In the genomic region with DNA sequence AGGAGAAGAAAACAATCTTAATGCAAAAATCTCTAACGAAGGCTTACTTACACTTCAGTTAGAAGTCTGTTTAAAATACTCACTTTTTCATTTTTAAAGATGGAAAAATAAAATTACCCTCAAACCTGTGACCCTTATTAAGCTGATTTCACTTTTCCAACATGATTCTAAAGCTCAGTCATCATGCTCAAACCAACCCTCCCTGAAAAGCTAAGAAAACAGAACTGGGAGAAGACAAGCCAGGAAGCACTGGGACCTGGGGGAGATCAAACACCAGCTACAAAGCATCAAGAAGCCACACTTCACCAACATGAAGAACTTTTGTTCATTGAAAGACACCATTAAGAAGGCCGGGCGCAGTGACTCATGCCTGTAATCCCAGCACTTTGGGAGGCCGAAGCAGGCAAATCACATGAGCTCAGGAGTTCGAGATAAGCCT, we compare ENCODE assay signal across 9 cellular contexts.
DNase-seq lines count a peak whose midpoint lies in the region; ATAC-seq and TF ChIP-seq lines count a peak whose summit lies in the region.
"Had no signal": no experiment of that assay in that cellular context is flagged by ENCODE, and none has a peak within 500 bp of the region (broad histone marks: within the 10 kb centered on the region; RNA-seq: fewer than 3 reads in every experiment).

No MANE protein-coding gene starts in this region.

- no peak for ATAC-seq in GM21390 (IDR thresholded peaks at IDR 0.05; ENCODE audit: unreplicated experiment)

- H3K9me3 ChIP-seq in OCI-LY7 (ENCODE audit: low read length) (no peaks in the 10 kb centered on the region), sigmoid colon (no peaks in the 10 kb centered on the region)

- H4K20me1 ChIP-seq in OCI-LY7 (ENCODE audit: insufficient read depth, low read length), result no peaks in the 10 kb centered on the region

- no peak for TF ChIP-seq CTCF in OCI-LY7 (conservative IDR thresholded peaks at IDR 0.05; ENCODE audit: low read length)
- TF ChIP-seq CTCF in sigmoid colon (IDR thresholded peaks at IDR 0.05), result no peak

- H3K9me2 ChIP-seq in OCI-LY7 (ENCODE audit: insufficient read depth, low read length), result no peaks in the 10 kb centered on the region

- peak overlapping the region; percentile 30; the same call in 1 of the 2 replicates for H3K4me2 ChIP-seq in OCI-LY7 (ENCODE audit: low read length)

- H3K27me3 Mint-ChIP-seq in activated CD4-positive, alpha-beta memory T cell treated with anti-CD3 and anti-CD28 coated beads for 36 hours, result no peaks in the 10 kb centered on the region
- H3K27me3 Mint-ChIP-seq: memory B cell had no signal

- 53 to 56% methylated on average over 5 of the region's 5 CpGs for WGBS in sigmoid colon, 2 donors

- H3K27ac ChIP-seq in OCI-LY7 (ENCODE audit: low read depth, low read length, poor library complexity, severe bottlenecking) (peak overlapping the region; percentile 43), sigmoid colon (peak overlapping the region; percentile 73 to 82 (median 76))

- no peaks in the 10 kb centered on the region for H3K79me2 ChIP-seq in OCI-LY7 (ENCODE audit: insufficient read depth, low read depth, low read length)

- H3K4me3 ChIP-seq in OCI-LY7 (ENCODE audit: low read depth, low read length, poor library complexity, severe bottlenecking) (no peak overlapping the region), sigmoid colon (no peak overlapping the region)

- DNase-seq in ELR (ENCODE audit: low read depth) (peak; percentile 21), OCI-LY7 (ENCODE audit: low spot score) (no peak), fibroblast of peridontal ligament (ENCODE audit: extremely low read depth) (peak; percentile 45), sigmoid colon (no peak), GOT3 (lab: John Stamatoyannopoulos, UW) (no peak)
- no peak for DNase-seq in activated CD4-positive, alpha-beta memory T cell treated with anti-CD3 and anti-CD28 coated beads for 36 hours
- DNase-seq in stimulated activated CD4-positive, alpha-beta T cell treated with anti-CD3 and anti-CD28 coated beads, Interleukin-12 subunit alpha, Interleukin-12 subunit beta, amount 100 ng/mL, for 4 hours, result no peak

- H3K27me3 ChIP-seq in sigmoid colon, result no peaks in the 10 kb centered on the region

- peaks cover 3% of the 10 kb centered on the region for H3K9me3 Mint-ChIP-seq in activated CD4-positive, alpha-beta memory T cell treated with anti-CD3 and anti-CD28 coated beads for 36 hours

- H3K36me3 ChIP-seq in OCI-LY7 (ENCODE audit: insufficient read depth, low read length), result no peaks in the 10 kb centered on the region
- no peaks in the 10 kb centered on the region for H3K36me3 ChIP-seq in sigmoid colon

- TF ChIP-seq POLR2A in sigmoid colon (IDR thresholded peaks at IDR 0.05), result no peak

- H3K4me1 ChIP-seq in OCI-LY7 (ENCODE audit: insufficient read depth, low read length, poor library complexity, severe bottlenecking) (peaks cover 48% of the 10 kb centered on the region), sigmoid colon (peaks cover 0 to 30% (median 26%) of the 10 kb centered on the region in 4 donors)

- H3K4me3 Mint-ChIP-seq in activated CD4-positive, alpha-beta memory T cell treated with anti-CD3 and anti-CD28 coated beads for 36 hours, result no peak overlapping the region
- H3K4me3 Mint-ChIP-seq: memory B cell had no signal

- H3K4me1 Mint-ChIP-seq in activated CD4-positive, alpha-beta memory T cell treated with anti-CD3 and anti-CD28 coated beads for 36 hours (ENCODE audit: low read depth), result peaks cover 20% of the 10 kb centered on the region

- H3K36me3 Mint-ChIP-seq in activated CD4-positive, alpha-beta memory T cell treated with anti-CD3 and anti-CD28 coated beads for 36 hours, result no peaks in the 10 kb centered on the region
- H3K36me3 Mint-ChIP-seq: memory B cell had no signal

- H3K27ac Mint-ChIP-seq in activated CD4-positive, alpha-beta memory T cell treated with anti-CD3 and anti-CD28 coated beads for 36 hours, result no peak overlapping the region
- H3K27ac Mint-ChIP-seq: memory B cell had no signal

- intact Hi-C loops in OCI-LY7 (cut with micrococcal nuclease; ENCODE audit: unreplicated experiment), result no loop called here
- intact Hi-C loops in sigmoid colon (cut with DNase I), result no loop called here
- intact Hi-C loops in activated CD4-positive, alpha-beta memory T cell treated with anti-CD3 and anti-CD28 coated beads for 36 hours (cut with micrococcal nuclease), result no loop called here

- H2AFZ ChIP-seq in OCI-LY7 (ENCODE audit: low read length), result peak overlapping the region; percentile 42; the same call in 1 of the 2 replicates

- no TSS peak for BruUV-seq in OCI-LY7 (replicated peaks; lab: Mats Ljungman, UMichigan)

- POLR2A ChIA-PET in OCI-LY7 (lab: Charles Lee), result interaction anchor here (0.6 to 0.7 kb wide), 3 partner anchors 299 to 337 kb away, joined by 3 read pairs; a partner anchor contains a TSS
- POLR2A ChIA-PET in activated CD4-positive, alpha-beta memory T cell treated with anti-CD3 and anti-CD28 coated beads for 36 hours (lab: Charles Lee), result no interaction called here

- no peak for TF ChIP-seq EP300 in sigmoid colon (IDR thresholded peaks at IDR 0.05)

- CTCF ChIA-PET in OCI-LY7 (lab: Charles Lee; ENCODE audit: unreplicated experiment), result no interaction called here
- CTCF ChIA-PET in activated CD4-positive, alpha-beta memory T cell treated with anti-CD3 and anti-CD28 coated beads for 36 hours (lab: Charles Lee), result interaction anchor here (0.7 to 1.3 kb wide), 2 partner anchors 34 to 139 kb away, joined by 3 to 5 read pairs; no protein-coding TSS in a partner anchor

Comparison
In these comparisons a context has a peak if more than half of its experiments do, and no peak if none do; other contexts are left out.
1. DNase-seq: peak in ELR (single experiment) and fibroblast of peridontal ligament (single experiment); none in OCI-LY7 (single experiment), sigmoid colon (single experiment), GOT3 (single experiment), activated CD4-positive, alpha-beta memory T cell treated with anti-CD3 and anti-CD28 coated beads for 36 hours (single experiment) and stimulated activated CD4-positive, alpha-beta T cell treated with anti-CD3 and anti-CD28 coated beads, Interleukin-12 subunit alpha, Interleukin-12 subunit beta, amount 100 ng/mL, for 4 hours (single experiment).